11 cellular contexts compared by ENCODE assay signal in genomic region chr1:148318900-148319242, GRCh38.
A peak's percentile ranks its signal among the peaks of the same experiment; 100 is the strongest.
DNase-seq lines count a peak whose midpoint lies in the region; TF ChIP-seq lines count a peak whose summit lies in the region.
"Had no signal": no experiment of that assay in that cellular context is flagged by ENCODE, and none has a peak within 500 bp of the region (broad histone marks: within the 10 kb centered on the region; RNA-seq: fewer than 3 reads in every experiment).

No MANE protein-coding gene starts in this region.

- H4K20me1 ChIP-seq in osteoblast (ENCODE audit: insufficient read depth, low read length) = no peaks in the 10 kb centered on the region

- H3K27ac ChIP-seq in HUES64 (ENCODE audit: low read depth, low read length) (no peak overlapping the region), duodenal mucosa (ENCODE audit: low read depth, low read length) (no peak overlapping the region), osteoblast (ENCODE audit: low read depth, low read length) (no peak overlapping the region)
- H3K27ac ChIP-seq: pancreas had no signal

- TF ChIP-seq CTCF in GM12865 (IDR thresholded peaks at IDR 0.05; ENCODE audit: insufficient read depth, low read depth, low read length, missing control alignments) (no peak), osteoblast (IDR thresholded peaks at IDR 0.05; ENCODE audit: extremely low read depth, low read depth, low read length) (no peak), HFFc6 (IDR thresholded peaks at IDR 0.05) (no peak)

- no peaks in the 10 kb centered on the region for H3K9me3 Mint-ChIP-seq in HFFc6

- no peaks in the 10 kb centered on the region for H3K79me2 ChIP-seq in osteoblast (ENCODE audit: insufficient read depth, low read length)

- no peaks in the 10 kb centered on the region for H3K4me1 Mint-ChIP-seq in HFFc6 (ENCODE audit: low read depth)

- H3K4me3 ChIP-seq in GM12865 (ENCODE audit: low read depth, low read length) = peak overlapping the region; percentile 33; the same call in 1 of the 2 replicates
- H3K4me3 ChIP-seq in HUES64 (ENCODE audit: low read length) = peak overlapping the region; percentile 79
- peak overlapping the region; percentile 31 to 55 for H3K4me3 ChIP-seq in duodenal mucosa (ENCODE audit: low read depth in 1 of 2, low read length in 2 of 2)
- peak overlapping the region; percentile 67 for H3K4me3 ChIP-seq in osteoblast (ENCODE audit: insufficient read depth, low read length)

- H3K9ac ChIP-seq in HUES64 (ENCODE audit: low read depth, low read length) = peak overlapping the region; percentile 74
- H3K9ac ChIP-seq in duodenal mucosa (ENCODE audit: low read depth in 1 of 2, low read length in 2 of 2) = no peak overlapping the region

- H3K9me3 ChIP-seq in HUES64 (ENCODE audit: insufficient read depth, low read depth, low read length) (no peaks in the 10 kb centered on the region), duodenal mucosa (ENCODE audit: control insufficient read depth in 1 of 2, low read length in 2 of 2) (no peaks in the 10 kb centered on the region), osteoblast (ENCODE audit: low read depth, low read length) (no peaks in the 10 kb centered on the region)
- H3K9me3 ChIP-seq: pancreas had no signal

- peaks cover 3% of the 10 kb centered on the region for H3K4me1 ChIP-seq in HUES64 (ENCODE audit: insufficient read depth, low read length)
- H3K4me1 ChIP-seq in duodenal mucosa (ENCODE audit: control insufficient read depth in 1 of 2, insufficient read depth in 2 of 2, low read length in 2 of 2) = peaks cover 0 to 5% of the 10 kb centered on the region in 2 donors
- H3K4me1 ChIP-seq in osteoblast (ENCODE audit: insufficient read depth, low read length) = peaks cover 3% of the 10 kb centered on the region
- H3K4me1 ChIP-seq: pancreas had no signal

- no peak overlapping the region for H3K27ac Mint-ChIP-seq in HFFc6

- H2AFZ ChIP-seq in osteoblast (ENCODE audit: low read length) = peak overlapping the region; percentile 91

- H3K27me3 Mint-ChIP-seq in HFFc6 (ENCODE audit: insufficient read depth) = peaks cover 17% of the 10 kb centered on the region

- H3K27me3 ChIP-seq in HUES64 (ENCODE audit: insufficient read depth, low read length) = peaks cover 60% of the 10 kb centered on the region
- H3K27me3 ChIP-seq in duodenal mucosa (ENCODE audit: control insufficient read depth in 1 of 2, insufficient read depth in 2 of 2, low read length in 2 of 2) = peaks cover 18 to 26% of the 10 kb centered on the region in 2 donors
- peaks cover 25% of the 10 kb centered on the region for H3K27me3 ChIP-seq in osteoblast (ENCODE audit: insufficient read depth, low read length)

- H3K36me3 ChIP-seq in HUES64 (ENCODE audit: insufficient read depth, low read length) (no peaks in the 10 kb centered on the region), duodenal mucosa (ENCODE audit: control insufficient read depth in 1 of 2, insufficient read depth in 2 of 2, low read length in 2 of 2) (no peaks in the 10 kb centered on the region), osteoblast (ENCODE audit: insufficient read depth, low read length) (no peaks in the 10 kb centered on the region)
- H3K36me3 ChIP-seq: pancreas had no signal

- no peak overlapping the region for H3K4me3 Mint-ChIP-seq in HFFc6

- H3K4me2 ChIP-seq in osteoblast (ENCODE audit: insufficient read depth, low read length) = peak overlapping the region; percentile 80

- WGBS in HUES64 = 45% methylated on average over 6 of the region's 6 CpGs

- H3K36me3 Mint-ChIP-seq in HFFc6 (ENCODE audit: low read depth) = no peaks in the 10 kb centered on the region

- DNase-seq in GM12865 (ENCODE audit: low read depth) (no peak), osteoblast (ENCODE audit: insufficient read length, low spot score, missing footprints) (no peak), MV-4-11 (lab: John Stamatoyannopoulos, UW) (no peak), HFFc6 (no peak), superior temporal gyrus (ENCODE audit: extremely low spot score) (no peak)
- DNase-seq: dermis blood vessel endothelial cell, DMS79 treated with DMSO at 0.1 percent for 48 hours, pancreas, SHP77 treated with DMSO at 0.1 percent for 48 hours had no signal
